In the genomic region with DNA sequence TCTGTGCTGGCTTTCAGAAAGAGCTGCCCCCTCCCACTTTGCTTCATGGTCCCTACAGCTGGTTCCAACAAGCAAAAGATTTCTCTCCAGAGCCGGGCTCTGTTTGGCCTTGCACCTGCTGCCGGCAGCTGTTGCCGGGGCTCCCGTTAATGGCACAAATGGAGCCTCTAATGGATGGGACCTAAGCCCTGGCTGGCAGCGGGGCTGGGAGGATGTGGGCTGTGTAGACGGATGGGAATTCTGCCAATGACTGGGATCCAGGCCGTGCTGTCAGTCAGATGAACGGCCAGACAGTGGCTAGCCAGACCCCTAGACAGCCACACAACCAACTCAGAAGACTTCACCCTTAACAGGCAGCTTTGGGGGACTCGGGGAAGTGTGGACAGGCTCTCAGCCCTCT, we compare ENCODE assay signal across 15 cellular contexts.
DNase-seq lines count a peak whose midpoint lies in the region; ATAC-seq lines count a peak whose summit lies in the region.
"Had no signal": no experiment of that assay in that cellular context is flagged by ENCODE, and none has a peak within 500 bp of the region (broad histone marks: within the 10 kb centered on the region; RNA-seq: fewer than 3 reads in every experiment).

No MANE protein-coding gene starts in this region.

- DNase-seq in DMS 273 (lab: John Stamatoyannopoulos, UW; ENCODE audit: unreplicated experiment) (peak; percentile 92), NCI-H1105 (lab: John Stamatoyannopoulos, UW) (peak; percentile 98), NCI-H774 (lab: John Stamatoyannopoulos, UW) (peak; percentile 70), mesenteric fat pad (ENCODE audit: low spot score) (peak; percentile 55), glomerular visceral epithelial cell (ENCODE audit: extremely low spot score) (no peak)
- DNase-seq in stimulated activated CD4-positive, alpha-beta T cell treated with anti-CD3 and anti-CD28 coated beads, Interleukin-4, amount 100 ng/mL, for 4 hours, result no peak
- DNase-seq: cerebellar nuclear complex; DND-41; effector memory CD8-positive, alpha-beta T cell; HFFc6; mesendoderm; MG63; stimulated activated CD4-positive, alpha-beta T cell treated with anti-CD3 and anti-CD28 coated beads, Interleukin-2, amount 100 ng/mL, for 48 hours; testis had no signal

- no peak for ATAC-seq in HG03280 (IDR thresholded peaks at IDR 0.05; ENCODE audit: unreplicated experiment)
- ATAC-seq: effector memory CD8-positive, alpha-beta T cell had no signal

Comparison
In these comparisons a context has a peak if more than half of its experiments do, and no peak if none do; other contexts are left out.
1. DNase-seq: peak in DMS 273 (single experiment), NCI-H1105 (single experiment), NCI-H774 (single experiment) and mesenteric fat pad (single experiment); none in stimulated activated CD4-positive, alpha-beta T cell treated with anti-CD3 and anti-CD28 coated beads, Interleukin-4, amount 100 ng/mL, for 4 hours (0 of 2) and glomerular visceral epithelial cell (single experiment).